Comparison of ENCODE assay signal across 1 cellular context in genomic region chr14:24172261-24172860, GRCh38.
TF ChIP-seq lines count a peak whose summit lies in the region.

No MANE protein-coding gene starts in this region.

TF ChIP-seq in H1, 55 proteins besides CTCF, POLR2A, EP300 and RAD21:
- 0 out of 2 replicates have a peak, but pooled peaks have one; percentile 8 for TF ChIP-seq YY1 (IDR thresholded peaks at IDR 0.05; ENCODE audit: low read depth, low read length)
- peak; percentile 76 for TF ChIP-seq SAP30 (IDR thresholded peaks at IDR 0.05; ENCODE audit: insufficient read depth, insufficient replicate concordance, low read length)
- no peak for TF ChIP-seq CBX8 (IDR thresholded peaks at IDR 0.05; ENCODE audit: borderline replicate concordance, low read depth, low read length)
- TF ChIP-seq E2F6 (IDR thresholded peaks at IDR 0.05) = peak; percentile 2; the same call in 1 of the 2 replicates
- TF ChIP-seq CEBPB (IDR thresholded peaks at IDR 0.05; ENCODE audit: low read depth, low read length) = no peak
- no peak for TF ChIP-seq CHD2 (IDR thresholded peaks at IDR 0.05; ENCODE audit: low read length)
- peak; percentile 68 for TF ChIP-seq MAX (IDR thresholded peaks at IDR 0.05)
- TF ChIP-seq SIN3A (conservative IDR thresholded peaks at IDR 0.05 in 1 of 2, IDR thresholded peaks at IDR 0.05 in 1 of 2; ENCODE audit: low read depth in 1 of 2, low read length in 2 of 2) = peak in 1 of 2 experiments; percentile 71; a peak in 1 of 4 replicates
- TF ChIP-seq KDM4A (IDR thresholded peaks at IDR 0.05; ENCODE audit: low read depth, low read length, severe bottlenecking) = peak; percentile 27
- TF ChIP-seq SP2 (IDR thresholded peaks at IDR 0.05; ENCODE audit: low read length) = no peak
